In genomic region chr21:34179204-34179935, GRCh38 we compare ENCODE assay signal across 31 cellular contexts.
DNase-seq lines count a peak whose midpoint lies in the region; ATAC-seq, FAIRE-seq and TF ChIP-seq lines count a peak whose summit lies in the region.
"Had no signal": no experiment of that assay in that cellular context is flagged by ENCODE, and none has a peak within 500 bp of the region (broad histone marks: within the 10 kb centered on the region; RNA-seq: fewer than 3 reads in every experiment).

No MANE protein-coding gene starts in this region.

- H3K27ac Mint-ChIP-seq in endodermal cell (no peak overlapping the region), nephron progenitor cell (no peak overlapping the region)
- H3K27ac Mint-ChIP-seq: mesothelial cell of epicardium, naive B cell had no signal

- peaks cover 42% of the 10 kb centered on the region for H3K4me1 ChIP-seq in HepG2 (ENCODE audit: insufficient read depth, low read length)
- H3K4me1 ChIP-seq in right lobe of liver: peaks cover 0 to 3% (median 0%) of the 10 kb centered on the region in 4 donors
- H3K4me1 ChIP-seq in endodermal cell (ENCODE audit: control insufficient read depth, insufficient read depth, low read length): no peaks in the 10 kb centered on the region
- H3K4me1 ChIP-seq in aorta (ENCODE audit: control insufficient read depth in 1 of 2, insufficient read depth in 2 of 2, low read length in 2 of 2): peaks cover 2 to 6% of the 10 kb centered on the region in 2 donors
- H3K4me1 ChIP-seq: body of pancreas, uterus had no signal

- no peak for TF ChIP-seq POLR2A in HepG2 (IDR thresholded peaks at IDR 0.05; ENCODE audit: insufficient read depth in 1 of 2, low read depth in 2 of 2, low read length in 2 of 2)
- TF ChIP-seq POLR2A in right lobe of liver (IDR thresholded peaks at IDR 0.05): no peak

- ATAC-seq in HepG2 (no peak), right lobe of liver (no peak), aorta (ENCODE audit: low FRiP score) (no peak), GM18909 (IDR thresholded peaks at IDR 0.05; ENCODE audit: poor library complexity, unreplicated experiment) (no peak), esophagus mucosa (no peak)
- ATAC-seq: body of pancreas; SK-N-SH treated with all-trans-retinoic acid at 6 μM for 48 hours; stimulated activated naive CD8-positive, alpha-beta T cell treated with anti-CD3 and anti-CD28 coated beads, Interleukin-15, Interleukin-2, amounts not matched to agents 100 U/mL and 50 U/mL, for 24 hours had no signal

- TF ChIP-seq EP300 in HepG2 (IDR thresholded peaks at IDR 0.05; ENCODE audit: low read depth in 2 of 2, low read length in 2 of 2) (no peak), HepG2 (CRISPR knock-in tag; IDR thresholded peaks at IDR 0.05; ENCODE audit: borderline replicate concordance) (no peak)

- H3K36me3 Mint-ChIP-seq in endodermal cell (ENCODE audit: low read depth): no peaks in the 10 kb centered on the region
- H3K36me3 Mint-ChIP-seq in nephron progenitor cell (ENCODE audit: low read depth): peaks cover 31% of the 10 kb centered on the region

- TF ChIP-seq CTCF in HepG2 (CRISPR knock-in tag; IDR thresholded peaks at IDR 0.05) (no peak), right lobe of liver (IDR thresholded peaks at IDR 0.05) (no peak), endodermal cell (conservative IDR thresholded peaks at IDR 0.05) (no peak), nephron progenitor cell (IDR thresholded peaks at IDR 0.05) (no peak)

- no peak for TF ChIP-seq RAD21 in HepG2 (CRISPR knock-in tag; IDR thresholded peaks at IDR 0.05)

- intact Hi-C loops in HepG2 (cut with micrococcal nuclease; ENCODE audit: unreplicated experiment) (no loop called here), right lobe of liver (cut with DNase I) (no loop called here), aorta (cut with DNase I) (no loop called here)

- FAIRE-seq in HepG2 (lab: Jason Lieb, UNC): no peak
- FAIRE-seq: kidney, small intestine had no signal

- in situ Hi-C loops in HepG2 (cut with HindIII; ENCODE audit: extremely low pct_ligation_motif_present, low pct_unique_long_range_greater_than_20kb): no loop called here

- no peak overlapping the region for H3K9ac ChIP-seq in HepG2 (ENCODE audit: insufficient read depth, low read depth, low read length)
- H3K9ac ChIP-seq in endodermal cell (ENCODE audit: extremely low read depth, low read length, poor library complexity, severe bottlenecking): no peak overlapping the region

- BruUV-seq in HepG2 (replicated peaks; lab: Mats Ljungman, UMichigan): no TSS peak

- H3K79me2 ChIP-seq in HepG2 (ENCODE audit: insufficient read depth, low read length): no peaks in the 10 kb centered on the region

- peak overlapping the region; percentile 6; the same call in 1 of the 2 replicates for H3K4me2 ChIP-seq in HepG2 (ENCODE audit: low read depth, low read length)
- H3K4me2 ChIP-seq: PC-9 had no signal

- DNase-seq in HepG2 (ENCODE audit: low spot score): no peak
- no peak for DNase-seq in right lobe of liver
- DNase-seq in endodermal cell: peak; percentile 58
- no peak for DNase-seq in nephron progenitor cell
- DNase-seq in aorta: no peak
- DNase-seq in retina: no peak
- DNase-seq: 8988T; activated CD4-positive, alpha-beta T cell treated with anti-CD3 and anti-CD28 coated beads, Interleukin-2, amount 50 U/mL, for 48 hours; activated CD4-positive, CD25-positive, alpha-beta regulatory T cell treated with anti-CD3 and anti-CD28 coated beads, Interleukin-2, amount 50 U/mL, for 72 hours; activated naive CD4-positive, alpha-beta T cell; activated T-cell treated with anti-CD3 and anti-CD28 coated beads, Interleukin-2, amount 50 U/mL, for 48 hours; body of pancreas; COR-L47; GF-D8; Karpas-422; kidney; naive B cell; NCI-H1417; NCI-H2029; NCI-H510A treated with DMSO at 0.1 percent for 48 hours; PC-9; small intestine; stimulated activated naive CD8-positive, alpha-beta T cell treated with anti-CD3 and anti-CD28 coated beads, Interleukin-15, Interleukin-2, amounts not matched to agents 100 U/mL and 50 U/mL, for 24 hours; T-helper 2 cell; uterus had no signal

- no peak overlapping the region for H3K4me3 ChIP-seq in HepG2 (replicated peaks in 1 of 3; ENCODE audit: insufficient read depth in 1 of 3, low read depth in 2 of 3, low read length in 3 of 3)
- H3K4me3 ChIP-seq in right lobe of liver: no peak overlapping the region
- no peak overlapping the region for H3K4me3 ChIP-seq in endodermal cell (ENCODE audit: low read length)
- no peak overlapping the region for H3K4me3 ChIP-seq in aorta (ENCODE audit: low read length in 2 of 2)
- H3K4me3 ChIP-seq: body of pancreas, PC-9, uterus had no signal

- H4K20me1 ChIP-seq in HepG2 (ENCODE audit: insufficient read depth, low read length): no peaks in the 10 kb centered on the region

- POLR2A ChIA-PET in HepG2 (lab: Yijun Ruan, JAX): no interaction called here

- H2AFZ ChIP-seq in HepG2 (ENCODE audit: low read length): no peak overlapping the region
- H2AFZ ChIP-seq: PC-9 had no signal

- H3K27me3 Mint-ChIP-seq in endodermal cell (ENCODE audit: insufficient read depth): peaks cover 19% of the 10 kb centered on the region
- H3K27me3 Mint-ChIP-seq in nephron progenitor cell (ENCODE audit: low read depth, poor library complexity): no peaks in the 10 kb centered on the region
- H3K27me3 Mint-ChIP-seq: naive B cell had no signal

- WGBS in HepG2 (ENCODE audit: low lambda C conversion rate): 46% methylated on average over 9 of the region's 9 CpGs
- WGBS in right lobe of liver (ENCODE audit: insufficient coverage, low coverage, low lambda C conversion rate, missing lambda C conversion rate): 78% methylated on average over 9 of the region's 9 CpGs
- 39 to 54% methylated on average over 2 to 9 of the region's 9 CpGs for WGBS in endodermal cell (ENCODE audit: insufficient coverage in 1 of 2, insufficient read length in 1 of 2), 2 experiments
- 57 to 58% methylated on average over 9 of the region's 9 CpGs for WGBS in aorta, 2 donors

- peak overlapping the region; percentile 27 for H3K4me3 Mint-ChIP-seq in endodermal cell
- H3K4me3 Mint-ChIP-seq in nephron progenitor cell: peak overlapping the region; percentile 16
- H3K4me3 Mint-ChIP-seq: mesothelial cell of epicardium, naive B cell had no signal

- no peaks in the 10 kb centered on the region for H3K9me3 ChIP-seq in HepG2 (ENCODE audit: low read length)
- no peaks in the 10 kb centered on the region for H3K9me3 ChIP-seq in right lobe of liver
- no peaks in the 10 kb centered on the region for H3K9me3 ChIP-seq in endodermal cell (ENCODE audit: control insufficient read depth, low read length)
- H3K9me3 ChIP-seq in aorta (ENCODE audit: control insufficient read depth, low read length): no peaks in the 10 kb centered on the region
- H3K9me3 ChIP-seq: uterus had no signal

- H3K9me3 Mint-ChIP-seq in endodermal cell: no peaks in the 10 kb centered on the region
- H3K9me3 Mint-ChIP-seq in nephron progenitor cell: peaks cover 27% of the 10 kb centered on the region

- H3K27me3 ChIP-seq in HepG2 (ENCODE audit: control insufficient read depth in 1 of 2, insufficient read depth in 2 of 2, low read length in 2 of 2) (no peaks in the 10 kb centered on the region), right lobe of liver (no peaks in the 10 kb centered on the region), endodermal cell (ENCODE audit: control insufficient read depth, insufficient read depth, low read length, poor library complexity, severe bottlenecking) (no peaks in the 10 kb centered on the region), aorta (ENCODE audit: control insufficient read depth in 1 of 2, insufficient read depth in 2 of 2, low read length in 1 of 2) (no peaks in the 10 kb centered on the region)
- H3K27me3 ChIP-seq: body of pancreas, uterus had no signal

- H3K27ac ChIP-seq in HepG2 (ENCODE audit: extremely low read length, insufficient read depth, low read length) (no peak overlapping the region), right lobe of liver (no peak overlapping the region), endodermal cell (ENCODE audit: low read depth, low read length) (peak overlapping the region; percentile 18), aorta (ENCODE audit: low read depth in 1 of 2, low read length in 2 of 2) (peak overlapping the region; percentile 57 to 92)
- H3K27ac ChIP-seq: body of pancreas, C4-2B, HL-60, PC-9, uterus had no signal

- H3K4me1 Mint-ChIP-seq in endodermal cell (peaks cover 37% of the 10 kb centered on the region), nephron progenitor cell (peaks cover 41% of the 10 kb centered on the region)
- H3K4me1 Mint-ChIP-seq: naive B cell had no signal

- H3K36me3 ChIP-seq in HepG2 (replicated peaks in 1 of 2; ENCODE audit: control insufficient read depth in 1 of 2, insufficient read depth in 2 of 2, low read length in 2 of 2): no peaks in the 10 kb centered on the region
- H3K36me3 ChIP-seq in right lobe of liver: no peaks in the 10 kb centered on the region
- peaks cover 5% of the 10 kb centered on the region for H3K36me3 ChIP-seq in endodermal cell (ENCODE audit: control insufficient read depth, insufficient read depth, low read length)
- no peaks in the 10 kb centered on the region for H3K36me3 ChIP-seq in aorta (ENCODE audit: control insufficient read depth in 1 of 2, insufficient read depth in 2 of 2, low read length in 1 of 2)
- H3K36me3 ChIP-seq: uterus had no signal

- CTCF ChIA-PET in HepG2 (lab: Yijun Ruan, JAX; ENCODE audit: low intra/inter-chr PET ratio, low total read pairs): no interaction called here

TF ChIP-seq in HepG2, 621 proteins besides CTCF, POLR2A, EP300 and RAD21:
- no peak for TF ChIP-seq TCF7L2 (IDR thresholded peaks at IDR 0.05; ENCODE audit: low read depth, low read length)

Comparison
In these comparisons a context has a peak if more than half of its experiments do, and no peak if none do; other contexts are left out.
1. H3K27ac ChIP-seq: peak in endodermal cell (single experiment) and aorta (2 of 2); none in HepG2 (single experiment) and right lobe of liver (0 of 3).